In the genomic region with DNA sequence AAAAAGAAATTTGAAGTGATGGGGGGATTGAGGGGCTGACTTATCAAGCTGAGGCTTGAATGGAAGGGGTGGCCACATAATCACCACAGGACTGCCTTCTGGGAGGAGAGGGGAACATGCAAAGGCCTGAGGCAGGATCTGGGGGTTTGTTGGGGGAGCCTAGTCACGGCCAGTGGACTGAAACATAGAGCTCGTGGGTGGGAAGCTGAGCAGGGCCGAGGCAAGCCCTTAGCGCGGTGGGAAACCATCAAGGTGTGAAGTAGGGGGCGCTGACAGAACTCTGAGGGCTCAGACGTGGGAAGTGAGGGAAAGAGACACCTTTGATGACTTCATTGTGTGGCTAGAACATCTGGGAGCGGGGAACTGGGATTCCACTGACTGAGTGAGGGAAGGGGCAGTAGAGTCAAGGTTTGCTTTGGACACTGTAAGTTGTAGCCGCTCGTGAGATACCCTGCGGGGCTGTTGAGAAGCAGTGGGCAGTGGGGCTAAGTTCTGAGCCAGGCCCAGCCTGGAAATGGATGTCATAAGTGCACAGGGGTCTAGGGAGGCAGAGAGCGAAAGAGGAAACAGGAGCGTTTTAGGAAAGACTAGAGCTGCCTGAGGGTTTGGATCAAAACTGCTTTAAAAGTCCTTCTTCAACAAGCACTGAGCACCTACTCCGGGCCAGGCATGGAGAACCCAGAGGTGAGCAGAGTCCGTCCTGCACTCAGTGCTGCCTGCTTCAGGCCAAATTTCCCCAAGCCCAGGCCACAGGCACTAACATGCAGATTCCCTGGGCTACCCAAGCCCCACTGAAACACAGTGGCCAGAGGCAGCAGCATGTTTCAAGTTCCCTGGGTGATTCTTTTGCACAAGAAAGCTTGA, we compare ENCODE assay signal across 18 cellular contexts. TPM values are rescaled to one million over a fixed set of nuclear protein-coding genes. Genes with fewer than 3 reads are reported as not detected.
DNase-seq lines count a peak whose midpoint lies in the region; TF ChIP-seq lines count a peak whose summit lies in the region.
"Had no signal": no experiment of that assay in that cellular context is flagged by ENCODE, and none has a peak within 500 bp of the region (broad histone marks: within the 10 kb centered on the region; RNA-seq: fewer than 3 reads in every experiment).

No MANE protein-coding gene starts in this region.

- H3K27ac ChIP-seq in WERI-Rb-1 = no peak overlapping the region
- H3K27ac ChIP-seq: BLaER1 treated with 17β-estradiol and CSF1 and Interleukin-3, amounts not matched to agents 10 nM and 100 nM; colonic mucosa had no signal

- no peaks in the 10 kb centered on the region for H3K27me3 ChIP-seq in WERI-Rb-1 (ENCODE audit: insufficient read depth, low read depth, severe bottlenecking)
- H3K27me3 ChIP-seq: colonic mucosa had no signal

- intact Hi-C loops in activated CD4-positive, alpha-beta memory T cell treated with anti-CD3 and anti-CD28 coated beads for 36 hours (cut with micrococcal nuclease) = no loop called here

- peaks cover 5% of the 10 kb centered on the region for H3K27me3 Mint-ChIP-seq in activated CD4-positive, alpha-beta memory T cell treated with anti-CD3 and anti-CD28 coated beads for 36 hours
- H3K27me3 Mint-ChIP-seq in activated CD4-positive, alpha-beta memory T cell treated with anti-CD3 and anti-CD28 coated beads, Interleukin-2, amount 10 ng/mL, durations not matched to agents 7 days and 5 days = no peaks in the 10 kb centered on the region
- peaks cover 8% of the 10 kb centered on the region for H3K27me3 Mint-ChIP-seq in endothelial cell (ENCODE audit: unreplicated experiment)
- H3K27me3 Mint-ChIP-seq in activated naive CD8-positive, alpha-beta T cell treated with anti-CD3 and anti-CD28 coated beads for 36 hours = no peaks in the 10 kb centered on the region

- no peaks in the 10 kb centered on the region for H3K4me1 Mint-ChIP-seq in activated CD4-positive, alpha-beta memory T cell treated with anti-CD3 and anti-CD28 coated beads for 36 hours (ENCODE audit: low read depth)
- H3K4me1 Mint-ChIP-seq in activated CD4-positive, alpha-beta memory T cell treated with anti-CD3 and anti-CD28 coated beads, Interleukin-2, amount 10 ng/mL, durations not matched to agents 7 days and 5 days = no peaks in the 10 kb centered on the region
- H3K4me1 Mint-ChIP-seq in endothelial cell (ENCODE audit: unreplicated experiment) = peaks cover 11% of the 10 kb centered on the region
- H3K4me1 Mint-ChIP-seq in activated naive CD8-positive, alpha-beta T cell treated with anti-CD3 and anti-CD28 coated beads for 36 hours = no peaks in the 10 kb centered on the region
- H3K4me1 Mint-ChIP-seq: activated naive CD4-positive, alpha-beta T cell treated with anti-CD3 and anti-CD28 coated beads, Interleukin-2, amount 50 U/mL, for 24 hours; stimulated activated naive CD8-positive, alpha-beta T cell treated with anti-CD3 and anti-CD28 coated beads, Interleukin-15, amount 100 ng/mL, for 72 hours had no signal

- H3K9me3 ChIP-seq in WERI-Rb-1 (ENCODE audit: severe bottlenecking) = no peaks in the 10 kb centered on the region
- H3K9me3 ChIP-seq: BLaER1 treated with 17β-estradiol and CSF1 and Interleukin-3, amounts not matched to agents 10 nM and 100 nM; colonic mucosa had no signal

- DNase-seq in activated CD4-positive, alpha-beta memory T cell treated with anti-CD3 and anti-CD28 coated beads for 36 hours = peak; percentile 7
- no peak for DNase-seq in activated CD4-positive, alpha-beta memory T cell treated with anti-CD3 and anti-CD28 coated beads, Interleukin-2, amount 10 ng/mL, durations not matched to agents 7 days and 5 days
- DNase-seq in WERI-Rb-1 (no peak), endothelial cell (ENCODE audit: low spot score) (no peak), COLO829 (ENCODE audit: low spot score) (no peak), NCI-H146 (lab: John Stamatoyannopoulos, UW) (no peak)
- peak; percentile 10 for DNase-seq in stimulated activated CD8-positive, alpha-beta memory T cell treated with anti-CD3 and anti-CD28 coated beads, Interleukin-4, amount 100 ng/mL, for 48 hours
- no peak for DNase-seq in activated naive CD8-positive, alpha-beta T cell treated with anti-CD3 and anti-CD28 coated beads for 36 hours
- DNase-seq: colonic mucosa; kidney glomerular epithelial cell; mesenchymal stem cell; NCI-H69; stimulated activated CD4-positive, alpha-beta T cell treated with anti-CD3 and anti-CD28 coated beads, Interleukin-2, amount 100 ng/mL, for 24 hours; stimulated activated naive CD8-positive, alpha-beta T cell treated with anti-CD3 and anti-CD28 coated beads, Interleukin-15, amount 100 ng/mL, for 72 hours; T-helper 2 cell had no signal

- H3K9me3 Mint-ChIP-seq in activated CD4-positive, alpha-beta memory T cell treated with anti-CD3 and anti-CD28 coated beads for 36 hours = no peaks in the 10 kb centered on the region
- no peaks in the 10 kb centered on the region for H3K9me3 Mint-ChIP-seq in activated CD4-positive, alpha-beta memory T cell treated with anti-CD3 and anti-CD28 coated beads, Interleukin-2, amount 10 ng/mL, durations not matched to agents 7 days and 5 days
- no peaks in the 10 kb centered on the region for H3K9me3 Mint-ChIP-seq in endothelial cell (ENCODE audit: unreplicated experiment)
- no peaks in the 10 kb centered on the region for H3K9me3 Mint-ChIP-seq in activated naive CD8-positive, alpha-beta T cell treated with anti-CD3 and anti-CD28 coated beads for 36 hours
- H3K9me3 Mint-ChIP-seq: activated naive CD4-positive, alpha-beta T cell treated with anti-CD3 and anti-CD28 coated beads, Interleukin-2, amount 50 U/mL, for 24 hours; naive thymus-derived CD4-positive, alpha-beta T cell; stimulated activated naive CD8-positive, alpha-beta T cell treated with anti-CD3 and anti-CD28 coated beads, Interleukin-15, amount 100 ng/mL, for 72 hours had no signal

- H3K27ac Mint-ChIP-seq in activated CD4-positive, alpha-beta memory T cell treated with anti-CD3 and anti-CD28 coated beads for 36 hours = no peak overlapping the region
- H3K27ac Mint-ChIP-seq in activated CD4-positive, alpha-beta memory T cell treated with anti-CD3 and anti-CD28 coated beads, Interleukin-2, amount 10 ng/mL, durations not matched to agents 7 days and 5 days = no peak overlapping the region
- H3K27ac Mint-ChIP-seq in endothelial cell (ENCODE audit: unreplicated experiment) = peak overlapping the region; percentile 39
- H3K27ac Mint-ChIP-seq in activated naive CD8-positive, alpha-beta T cell treated with anti-CD3 and anti-CD28 coated beads for 36 hours = no peak overlapping the region
- H3K27ac Mint-ChIP-seq: activated naive CD4-positive, alpha-beta T cell treated with anti-CD3 and anti-CD28 coated beads, Interleukin-2, amount 50 U/mL, for 24 hours had no signal

- no peaks in the 10 kb centered on the region for H3K36me3 Mint-ChIP-seq in activated CD4-positive, alpha-beta memory T cell treated with anti-CD3 and anti-CD28 coated beads for 36 hours
- H3K36me3 Mint-ChIP-seq in activated CD4-positive, alpha-beta memory T cell treated with anti-CD3 and anti-CD28 coated beads, Interleukin-2, amount 10 ng/mL, durations not matched to agents 7 days and 5 days (ENCODE audit: low read depth) = no peaks in the 10 kb centered on the region
- peaks cover 4% of the 10 kb centered on the region for H3K36me3 Mint-ChIP-seq in endothelial cell (ENCODE audit: low read depth, unreplicated experiment)
- H3K36me3 Mint-ChIP-seq in activated naive CD8-positive, alpha-beta T cell treated with anti-CD3 and anti-CD28 coated beads for 36 hours = no peaks in the 10 kb centered on the region
- H3K36me3 Mint-ChIP-seq: activated naive CD4-positive, alpha-beta T cell treated with anti-CD3 and anti-CD28 coated beads, Interleukin-2, amount 50 U/mL, for 24 hours had no signal

- POLR2A ChIA-PET in activated CD4-positive, alpha-beta memory T cell treated with anti-CD3 and anti-CD28 coated beads for 36 hours (lab: Charles Lee) = no interaction called here
- POLR2A ChIA-PET in activated CD4-positive, alpha-beta memory T cell treated with anti-CD3 and anti-CD28 coated beads, Interleukin-2, amount 10 ng/mL, durations not matched to agents 7 days and 5 days (lab: Charles Lee) = no interaction called here

- no peaks in the 10 kb centered on the region for H3K36me3 ChIP-seq in WERI-Rb-1
- H3K36me3 ChIP-seq: BLaER1 treated with 17β-estradiol and CSF1 and Interleukin-3, amounts not matched to agents 10 nM and 100 nM; colonic mucosa had no signal

- H3K4me3 ChIP-seq in WERI-Rb-1 (ENCODE audit: low read depth, low read length) = no peak overlapping the region
- H3K4me3 ChIP-seq: BLaER1 treated with 17β-estradiol and CSF1 and Interleukin-3, amounts not matched to agents 10 nM and 100 nM; colonic mucosa had no signal

- peak; percentile 20; the same call in 1 of the 2 replicates for TF ChIP-seq CTCF in WERI-Rb-1 (IDR thresholded peaks at IDR 0.05; ENCODE audit: low read depth, low read length)
- TF ChIP-seq CTCF in endothelial cell (IDR thresholded peaks at IDR 0.05; ENCODE audit: unreplicated experiment) = no peak

- H3K4me3 Mint-ChIP-seq in activated CD4-positive, alpha-beta memory T cell treated with anti-CD3 and anti-CD28 coated beads for 36 hours = no peak overlapping the region
- no peak overlapping the region for H3K4me3 Mint-ChIP-seq in activated CD4-positive, alpha-beta memory T cell treated with anti-CD3 and anti-CD28 coated beads, Interleukin-2, amount 10 ng/mL, durations not matched to agents 7 days and 5 days
- no peak overlapping the region for H3K4me3 Mint-ChIP-seq in endothelial cell (ENCODE audit: unreplicated experiment)
- no peak overlapping the region for H3K4me3 Mint-ChIP-seq in activated naive CD8-positive, alpha-beta T cell treated with anti-CD3 and anti-CD28 coated beads for 36 hours
- H3K4me3 Mint-ChIP-seq: activated naive CD4-positive, alpha-beta T cell treated with anti-CD3 and anti-CD28 coated beads, Interleukin-2, amount 50 U/mL, for 24 hours; stimulated activated naive CD8-positive, alpha-beta T cell treated with anti-CD3 and anti-CD28 coated beads, Interleukin-15, amount 100 ng/mL, for 72 hours had no signal

- CTCF ChIA-PET in activated CD4-positive, alpha-beta memory T cell treated with anti-CD3 and anti-CD28 coated beads for 36 hours (lab: Charles Lee) = interaction anchor here (1.1 kb wide), 1 partner anchor 185 kb away, joined by 3 read pairs; no protein-coding TSS in a partner anchor
- CTCF ChIA-PET in activated CD4-positive, alpha-beta memory T cell treated with anti-CD3 and anti-CD28 coated beads, Interleukin-2, amount 10 ng/mL, durations not matched to agents 7 days and 5 days (lab: Charles Lee) = no interaction called here

RNA-seq across cellular contexts. Expression of a gene that starts 0.7 kb away (rescaled TPM):
- 1 to 10 TPM in 1 of 2 experiments, under 1 TPM in 1; 0.85 to 1.7 TPM for total RNA-seq in activated CD4-positive, alpha-beta memory T cell treated with anti-CD3 and anti-CD28 coated beads for 36 hours
- total RNA-seq in activated CD4-positive, alpha-beta memory T cell treated with anti-CD3 and anti-CD28 coated beads, Interleukin-2, amount 10 ng/mL, durations not matched to agents 7 days and 5 days = 1 to 10 TPM; 1.3 to 1.9 TPM
- total RNA-seq in endothelial cell (ENCODE audit: unreplicated experiment) = 5.6 TPM
- 1 to 10 TPM; 1.5 to 2.4 TPM for total RNA-seq in activated naive CD8-positive, alpha-beta T cell treated with anti-CD3 and anti-CD28 coated beads for 36 hours

Comparison
In these comparisons a context has a peak if more than half of its experiments do, and no peak if none do; other contexts are left out.
1. DNase-seq: peak in activated CD4-positive, alpha-beta memory T cell treated with anti-CD3 and anti-CD28 coated beads for 36 hours (single experiment) and stimulated activated CD8-positive, alpha-beta memory T cell treated with anti-CD3 and anti-CD28 coated beads, Interleukin-4, amount 100 ng/mL, for 48 hours (single experiment); none in activated CD4-positive, alpha-beta memory T cell treated with anti-CD3 and anti-CD28 coated beads, Interleukin-2, amount 10 ng/mL, durations not matched to agents 7 days and 5 days (single experiment), WERI-Rb-1 (single experiment), endothelial cell (single experiment), COLO829 (single experiment), activated naive CD8-positive, alpha-beta T cell treated with anti-CD3 and anti-CD28 coated beads for 36 hours (single experiment) and NCI-H146 (single experiment).